16 cellular contexts compared by ENCODE assay signal in genomic region chr3:123993818-123994217, GRCh38. TPM values are rescaled to one million over a fixed set of nuclear protein-coding genes. Genes with fewer than 3 reads are reported as not detected.
"Had no signal": no experiment of that assay in that cellular context is flagged by ENCODE, and none has a peak within 500 bp of the region (broad histone marks: within the 10 kb centered on the region; RNA-seq: fewer than 3 reads in every experiment).

No MANE protein-coding gene starts in this region.

- H3K4me3 ChIP-seq: gastrocnemius medialis, left lung, psoas muscle, spleen, tibial nerve had no signal

- H3K27ac ChIP-seq: gastrocnemius medialis, left lung, psoas muscle, spleen, tibial nerve had no signal

- DNase-seq: activated B cell treated with CpG ODN at 0.5 μM for 24 hours; activated naive CD4-positive, alpha-beta T cell treated with anti-CD3 and anti-CD28 coated beads, Interleukin-2, amount 50 U/mL, for 16 hours; activated T-cell treated with anti-CD3 and anti-CD28 coated beads, Interleukin-2, amount 50 U/mL, for 1 hour; caudate nucleus; cortex of kidney; effector CD8-positive, alpha-beta T cell; gastrocnemius medialis; islet precursor cell; left lung; natural killer cell; psoas muscle; spleen; stimulated activated CD4-positive, alpha-beta T cell treated with anti-CD3 and anti-CD28 coated beads, Interleukin-1b, Interleukin-23, amount 100 ng/mL, for 48 hours had no signal

- H3K27me3 ChIP-seq: gastrocnemius medialis had no signal

- ATAC-seq: gastrocnemius medialis; left lung; natural killer cell; psoas muscle; sciatic nerve; stimulated activated memory B cell treated with anti-CD40 and anti-IgM and Interleukin-4, amounts not matched to agents 10 μg/mL and 1 μg/mL and 100 μg/mL, for 72 hours had no signal

- H3K9me3 ChIP-seq: gastrocnemius medialis, left lung had no signal

- H3K36me3 ChIP-seq: gastrocnemius medialis, left lung, spleen, tibial nerve had no signal

- H3K4me1 ChIP-seq: gastrocnemius medialis, left lung, psoas muscle, spleen, tibial nerve had no signal

RNA-seq across cellular contexts. Expression of gene ROPN1, which starts 1.9 kb away (rescaled TPM):
- polyA plus RNA-seq: psoas muscle had no signal
